In the genomic region with DNA sequence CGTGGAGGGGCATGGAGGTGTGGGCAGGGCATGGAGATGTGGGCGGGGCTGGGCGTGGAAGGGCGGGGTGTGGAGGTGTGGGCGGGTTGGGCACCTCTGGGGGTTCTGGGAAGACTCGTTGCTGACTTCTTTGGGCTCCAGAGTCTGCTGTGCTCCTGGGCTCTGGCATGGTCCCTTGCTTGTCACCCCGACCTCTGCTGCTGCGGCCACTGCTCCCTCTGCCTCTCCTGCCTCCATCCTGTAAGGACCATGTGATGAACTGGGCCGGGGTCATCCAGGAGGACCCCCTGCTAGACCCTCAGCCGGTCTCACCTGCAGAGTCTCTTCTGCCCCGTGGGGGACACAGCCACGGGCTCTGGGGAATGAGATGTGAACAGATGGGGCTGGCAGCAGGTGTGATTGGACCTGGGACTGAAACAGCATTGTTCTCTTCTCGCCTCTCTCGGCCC, we compare ENCODE assay signal across 14 cellular contexts.
"Had no signal": no experiment of that assay in that cellular context is flagged by ENCODE, and none has a peak within 500 bp of the region (broad histone marks: within the 10 kb centered on the region; RNA-seq: fewer than 3 reads in every experiment).

No MANE protein-coding gene starts in this region.

- H3K4me3 Mint-ChIP-seq: activated T-helper 1 cell treated with anti-CD3 and anti-CD28 coated beads, Interleukin-12 subunit alpha, Interleukin-12 subunit beta, Interleukin-2, Interleukin-4 antibody, amounts not matched to agents 30 ng/mL and 10 ng/mL and 1 ng/mL, durations not matched to agents 14 hours and 24 hours and 36 hours; effector memory CD8-positive, alpha-beta T cell; stimulated activated effector memory CD8-positive, alpha-beta T cell treated with anti-CD3 and anti-CD28 coated beads, Interleukin-12 subunit alpha, Interleukin-12 subunit beta, amount 100 ng/mL, for 72 hours had no signal

- H3K9me3 Mint-ChIP-seq: activated T-helper 1 cell treated with anti-CD3 and anti-CD28 coated beads, Interleukin-12 subunit alpha, Interleukin-12 subunit beta, Interleukin-2, Interleukin-4 antibody, amounts not matched to agents 30 ng/mL and 10 ng/mL and 1 ng/mL, durations not matched to agents 14 hours and 24 hours and 36 hours; naive thymus-derived CD8-positive, alpha-beta T cell; stimulated activated effector memory CD8-positive, alpha-beta T cell treated with anti-CD3 and anti-CD28 coated beads, Interleukin-12 subunit alpha, Interleukin-12 subunit beta, amount 100 ng/mL, for 72 hours had no signal

- H3K79me2 ChIP-seq: hepatocyte had no signal

- H3K4me3 ChIP-seq: gastrocnemius medialis, hepatocyte, lung had no signal

- H3K27ac ChIP-seq: epithelial cell of prostate, gastrocnemius medialis, hepatocyte had no signal

- H3K9me3 ChIP-seq: gastrocnemius medialis had no signal

- H3K4me2 ChIP-seq: hepatocyte had no signal

- DNase-seq: activated CD4-positive, alpha-beta T cell treated with anti-CD3 and anti-CD28 coated beads, Interleukin-2, amount 50 U/mL, for 48 hours; activated CD8-positive, alpha-beta memory T cell treated with anti-CD3 and anti-CD28 coated beads, Interleukin-2, amount 50 U/mL, for 48 hours; activated naive CD4-positive, alpha-beta T cell treated with Interleukin-2 at 50 U/mL for 16 hours; effector memory CD8-positive, alpha-beta T cell; gastrocnemius medialis; kidney glomerular epithelial cell; occipital lobe; trophoblast cell had no signal

- H3K36me3 Mint-ChIP-seq: naive thymus-derived CD8-positive, alpha-beta T cell; stimulated activated effector memory CD8-positive, alpha-beta T cell treated with anti-CD3 and anti-CD28 coated beads, Interleukin-12 subunit alpha, Interleukin-12 subunit beta, amount 100 ng/mL, for 72 hours had no signal

- H3K36me3 ChIP-seq: gastrocnemius medialis had no signal

- H2AFZ ChIP-seq: hepatocyte had no signal

- H3K4me1 ChIP-seq: gastrocnemius medialis had no signal

- H3K27me3 Mint-ChIP-seq: effector memory CD8-positive, alpha-beta T cell; naive thymus-derived CD8-positive, alpha-beta T cell had no signal

- H3K27ac Mint-ChIP-seq: activated T-helper 1 cell treated with anti-CD3 and anti-CD28 coated beads, Interleukin-12 subunit alpha, Interleukin-12 subunit beta, Interleukin-2, Interleukin-4 antibody, amounts not matched to agents 30 ng/mL and 10 ng/mL and 1 ng/mL, durations not matched to agents 14 hours and 24 hours and 36 hours; effector memory CD8-positive, alpha-beta T cell; stimulated activated effector memory CD8-positive, alpha-beta T cell treated with anti-CD3 and anti-CD28 coated beads, Interleukin-12 subunit alpha, Interleukin-12 subunit beta, amount 100 ng/mL, for 72 hours had no signal

- ATAC-seq: effector memory CD8-positive, alpha-beta T cell; gastrocnemius medialis; naive thymus-derived CD8-positive, alpha-beta T cell; stimulated activated effector memory CD8-positive, alpha-beta T cell treated with anti-CD3 and anti-CD28 coated beads, Interleukin-12 subunit alpha, Interleukin-12 subunit beta, amount 100 ng/mL, for 72 hours had no signal
